ENCODE assay signal across 28 cellular contexts in genomic region chr12:68089101-68089500, GRCh38.
"Had no signal": no experiment of that assay in that cellular context is flagged by ENCODE, and none has a peak within 500 bp of the region (broad histone marks: within the 10 kb centered on the region; RNA-seq: fewer than 3 reads in every experiment).

No MANE protein-coding gene starts in this region.

- H3K9me3 ChIP-seq: ascending aorta had no signal

- H3K4me1 ChIP-seq: ascending aorta, breast epithelium, colonic mucosa had no signal

- H3K27ac ChIP-seq: ascending aorta, breast epithelium, cardiac muscle cell, colonic mucosa, epithelial cell of prostate had no signal

- DNase-seq: activated CD4-positive, alpha-beta memory T cell treated with anti-CD3 and anti-CD28 coated beads, Interleukin-2, amount 10 ng/mL, durations not matched to agents 7 days and 5 days; activated CD4-positive, alpha-beta T cell treated with anti-CD3 and anti-CD28 coated beads for 1 hour; activated CD4-positive, alpha-beta T cell treated with anti-CD3 and anti-CD28 coated beads for 4 hours; activated CD4-positive, alpha-beta T cell treated with anti-CD3 and anti-CD28 coated beads, Interleukin-2, amount 10 ng/mL, durations not matched to agents 7 days and 5 days; activated CD4-positive, alpha-beta T cell treated with anti-CD3 and anti-CD28 coated beads, Interleukin-2, amount 50 U/mL, for 4 hours; activated CD8-positive, alpha-beta memory T cell treated with anti-CD3 and anti-CD28 coated beads, Interleukin-2, amount 50 U/mL, for 48 hours; activated gamma-delta T cell; activated naive CD4-positive, alpha-beta T cell; activated naive CD4-positive, alpha-beta T cell treated with anti-CD3 and anti-CD28 coated beads, Interleukin-2, amount 10 ng/mL, durations not matched to agents 7 days and 5 days; activated naive CD8-positive, alpha-beta T cell treated with anti-CD3 and anti-CD28 coated beads, Interleukin-2, amount 10 ng/mL, durations not matched to agents 7 days and 5 days; activated T-cell treated with anti-CD3 and anti-CD28 coated beads for 4 hours; activated T-cell treated with anti-CD3 and anti-CD28 coated beads, Interleukin-2, amount 50 U/mL, for 24 hours; activated T-cell treated with anti-CD3 and anti-CD28 coated beads, Interleukin-2, amount 50 U/mL, for 72 hours; central memory CD4-positive, alpha-beta T cell; cerebellar nuclear complex; colonic mucosa; effector CD8-positive, alpha-beta T cell; foreskin fibroblast; head of caudate nucleus; T-helper 2 cell had no signal

- H3K4me3 ChIP-seq: ascending aorta, breast epithelium, cardiac muscle cell, colonic mucosa had no signal

- H3K36me3 ChIP-seq: ascending aorta, breast epithelium, cardiac muscle cell, colonic mucosa had no signal

- ATAC-seq: activated naive CD4-positive, alpha-beta T cell treated with anti-CD3 and anti-CD28 coated beads, Interleukin-2, amount 50 U/mL, for 72 hours; activated T-cell treated with anti-CD3 and anti-CD28 coated beads, Interleukin-2, amount 50 U/mL, for 72 hours had no signal

- H3K27me3 ChIP-seq: ascending aorta, breast epithelium, cardiac muscle cell, colonic mucosa had no signal

- FAIRE-seq: endometrium, endothelial cell of umbilical vein, frontal cortex had no signal
